8 cellular contexts compared by ENCODE assay signal in genomic region chr5:21802869-21803490, GRCh38.
DNase-seq lines count a peak whose midpoint lies in the region; ATAC-seq and TF ChIP-seq lines count a peak whose summit lies in the region.

No MANE protein-coding gene starts in this region.

- H2AFZ ChIP-seq in KMS-11 (ENCODE audit: low read depth) = no peak overlapping the region

- TF ChIP-seq POLR2A in vagina (IDR thresholded peaks at IDR 0.05) = no peak
- TF ChIP-seq POLR2A in thyroid gland (IDR thresholded peaks at IDR 0.05) = no peak

- no peaks in the 10 kb centered on the region for H3K79me2 ChIP-seq in KMS-11 (ENCODE audit: insufficient read depth, low read depth)

- POLR2A ChIA-PET in RWPE1 (lab: Yijun Ruan, JAX; ENCODE audit: low non-redundant PET) = no interaction called here

- CTCF ChIA-PET in RWPE1 (lab: Yijun Ruan, JAX) = interaction anchor here (0.6 to 1.0 kb wide), 5 partner anchors 10 to 1173 kb away, joined by 3 to 6 read pairs (median 3); no protein-coding TSS in a partner anchor

- H3K4me3 ChIP-seq in KMS-11 (IDR thresholded peaks at IDR 0.05; ENCODE audit: insufficient read depth, low read depth, low read length) = no peak overlapping the region
- H3K4me3 ChIP-seq in foreskin fibroblast (ENCODE audit: low read depth in 1 of 2, low read length in 2 of 2) = no peak overlapping the region
- H3K4me3 ChIP-seq in vagina = no peak overlapping the region
- no peak overlapping the region for H3K4me3 ChIP-seq in thyroid gland (replicated peaks in 1 of 3)

- H3K36me3 ChIP-seq in KMS-11 (ENCODE audit: insufficient read depth) = no peaks in the 10 kb centered on the region
- H3K36me3 ChIP-seq in vagina = no peaks in the 10 kb centered on the region
- no peaks in the 10 kb centered on the region for H3K36me3 ChIP-seq in thyroid gland

- 26 to 37% methylated on average over 4 of the region's 4 CpGs for WGBS in thyroid gland, 2 donors

- no peak for ATAC-seq in GM19452 (IDR thresholded peaks at IDR 0.05; ENCODE audit: unreplicated experiment)
- ATAC-seq in GM21447 (IDR thresholded peaks at IDR 0.05; ENCODE audit: unreplicated experiment) = no peak

- H3K4me1 ChIP-seq in KMS-11 (ENCODE audit: low read depth, poor library complexity, severe bottlenecking) (no peaks in the 10 kb centered on the region), vagina (no peaks in the 10 kb centered on the region), thyroid gland (no peaks in the 10 kb centered on the region)

- H4K20me1 ChIP-seq in KMS-11 (ENCODE audit: insufficient read depth) = no peaks in the 10 kb centered on the region

- no peaks in the 10 kb centered on the region for H3K27me3 ChIP-seq in KMS-11 (ENCODE audit: insufficient read depth, low read depth)
- no peaks in the 10 kb centered on the region for H3K27me3 ChIP-seq in vagina
- no peaks in the 10 kb centered on the region for H3K27me3 ChIP-seq in thyroid gland

- intact Hi-C loops in vagina (cut with DNase I) = no loop called here
- intact Hi-C loops in thyroid gland (cut with DNase I) = no loop called here

- TF ChIP-seq CTCF in KMS-11 (conservative IDR thresholded peaks at IDR 0.05; ENCODE audit: low read depth, low read length) = peak; percentile 72
- TF ChIP-seq CTCF in RWPE1 (conservative IDR thresholded peaks at IDR 0.05; ENCODE audit: low read depth) = peak; percentile 85
- peak; percentile 28 for TF ChIP-seq CTCF in foreskin fibroblast (IDR thresholded peaks at IDR 0.05; ENCODE audit: low read depth, low read length)
- peak; percentile 28 to 52 (median 33) for TF ChIP-seq CTCF in vagina (IDR thresholded peaks at IDR 0.05)
- TF ChIP-seq CTCF in thyroid gland (IDR thresholded peaks at IDR 0.05) = peak in 3 of 6 experiments; percentile 32 to 43 (median 33)

- H3K9ac ChIP-seq in KMS-11 = no peak overlapping the region

- no peak overlapping the region for H3K4me2 ChIP-seq in KMS-11

- peak; percentile 2 for DNase-seq in GF-D8 (lab: John Stamatoyannopoulos, UW)
- peak; percentile 42 for DNase-seq in RWPE1 (ENCODE audit: low spot score)
- peak in 1 of 2 donors; percentile 4 for DNase-seq in foreskin fibroblast
- no peak for DNase-seq in vagina (ENCODE audit: extremely low spot score in 2 of 2)
- no peak for DNase-seq in thyroid gland

- no peaks in the 10 kb centered on the region for H3K9me3 ChIP-seq in vagina
- H3K9me3 ChIP-seq in thyroid gland = no peaks in the 10 kb centered on the region

- H3K27ac ChIP-seq in KMS-11 (no peak overlapping the region), RWPE1 (no peak overlapping the region), vagina (no peak overlapping the region), thyroid gland (no peak overlapping the region)

Comparison
In these comparisons a context has a peak if more than half of its experiments do, and no peak if none do; other contexts are left out.
1. DNase-seq: peak in GF-D8 (single experiment) and RWPE1 (single experiment); none in vagina (0 of 2) and thyroid gland (0 of 2).